8 cellular contexts compared by ENCODE assay signal in genomic region chr1:205255941-205256780, GRCh38. TPM values are rescaled to one million over a fixed set of nuclear protein-coding genes. Genes with fewer than 3 reads are reported as not detected.
A peak's percentile ranks its signal among the peaks of the same experiment; 100 is the strongest.
DNase-seq lines count a peak whose midpoint lies in the region; ATAC-seq and TF ChIP-seq lines count a peak whose summit lies in the region.

No MANE protein-coding gene starts in this region.

- H3K9me3 Mint-ChIP-seq in CD4-positive, CD25-positive, alpha-beta regulatory T cell = no peaks in the 10 kb centered on the region
- H3K9me3 Mint-ChIP-seq in brain = no peaks in the 10 kb centered on the region

- peak; percentile 67 to 82 (median 79) for DNase-seq in CD4-positive, CD25-positive, alpha-beta regulatory T cell
- DNase-seq in HCT116 (ENCODE audit: low read depth, low spot score) (peak; percentile 69), NCI-H2107 treated with DMSO at 0.1 percent for 48 hours (lab: John Stamatoyannopoulos, UW; ENCODE audit: unreplicated experiment) (peak; percentile 83), UCSD-AML1 (lab: John Stamatoyannopoulos, UW; ENCODE audit: unreplicated experiment) (peak; percentile 88), smooth muscle cell of the brain vasculature (ENCODE audit: low read depth, low spot score) (peak; percentile 62)

- peak; percentile 83 to 89 for ATAC-seq in CD4-positive, CD25-positive, alpha-beta regulatory T cell (ENCODE audit: low read depth in 2 of 2)
- peak; percentile 92 for ATAC-seq in HCT116
- ATAC-seq in HG03571 (IDR thresholded peaks at IDR 0.05; ENCODE audit: unreplicated experiment) = no peak

- CTCF ChIA-PET in HCT116 (lab: Charles Lee) = interaction anchor here (0.8 to 4.6 kb wide), 18 partner anchors 9 to 449 kb away, joined by 3 to 66 read pairs (median 6); partner anchors contain the start of genes RBBP5 and TMCC2

- RAD21 ChIA-PET in HCT116 (lab: Charles Lee; ENCODE audit: low non-redundant PET in 1 of 2, low total read pairs in 2 of 2, uncharacterized antibody in 2 of 2, unreplicated experiment in 2 of 2) = interaction anchor here (0.6 to 2.6 kb wide), 13 partner anchors 15 to 280 kb away, joined by 3 to 20 read pairs (median 6); no protein-coding TSS in a partner anchor

- no peak for TF ChIP-seq POLR2A in HCT116 (IDR thresholded peaks at IDR 0.05; ENCODE audit: borderline replicate concordance, extremely low read depth, insufficient read depth, insufficient read length)

- H3K4me3 Mint-ChIP-seq in CD4-positive, CD25-positive, alpha-beta regulatory T cell = no peak overlapping the region
- no peak overlapping the region for H3K4me3 Mint-ChIP-seq in brain

- no peaks in the 10 kb centered on the region for H3K27me3 ChIP-seq in CD4-positive, CD25-positive, alpha-beta regulatory T cell (ENCODE audit: control insufficient read depth, insufficient read depth, low read length)
- no peaks in the 10 kb centered on the region for H3K27me3 ChIP-seq in HCT116 (ENCODE audit: insufficient read depth, low read length)
- no peaks in the 10 kb centered on the region for H3K27me3 ChIP-seq in iPS-15b (ENCODE audit: control insufficient read depth, insufficient read depth, low read length)

- H3K4me3 ChIP-seq in CD4-positive, CD25-positive, alpha-beta regulatory T cell (ENCODE audit: low read depth, low read length) = no peak overlapping the region
- H3K4me3 ChIP-seq in HCT116 (replicated peaks in 1 of 2; ENCODE audit: low read depth in 1 of 2, low read length in 2 of 2) (no peak overlapping the region), iPS-15b (ENCODE audit: low read depth, low read length) (no peak overlapping the region)

- H3K27ac ChIP-seq in CD4-positive, CD25-positive, alpha-beta regulatory T cell (ENCODE audit: insufficient read depth, low read length, poor library complexity, severe bottlenecking) = no peak overlapping the region
- no peak overlapping the region for H3K27ac ChIP-seq in HCT116 (ENCODE audit: low read depth, low read length)

- POLR2A ChIA-PET in HCT116 (lab: Charles Lee) = interaction anchor here (1.9 kb wide), 1 partner anchor 15 kb away, joined by 5 read pairs; no protein-coding TSS in a partner anchor

- no peaks in the 10 kb centered on the region for H4K20me1 ChIP-seq in HCT116 (ENCODE audit: insufficient read depth)

- no peaks in the 10 kb centered on the region for H3K36me3 Mint-ChIP-seq in CD4-positive, CD25-positive, alpha-beta regulatory T cell
- peaks cover 3% of the 10 kb centered on the region for H3K36me3 Mint-ChIP-seq in brain

- H3K36me3 ChIP-seq in CD4-positive, CD25-positive, alpha-beta regulatory T cell (ENCODE audit: control insufficient read depth, insufficient read depth, low read length) = no peaks in the 10 kb centered on the region
- H3K36me3 ChIP-seq in HCT116 (ENCODE audit: control insufficient read depth in 1 of 2, insufficient read depth in 2 of 2, low read length in 2 of 2) (no peaks in the 10 kb centered on the region), iPS-15b (ENCODE audit: control insufficient read depth, insufficient read depth, low read length) (no peaks in the 10 kb centered on the region)

- BruUV-seq in HCT116 (replicated peaks; lab: Mats Ljungman, UMichigan) = no TSS peak

- peak; percentile 88 to 96 (median 95) for TF ChIP-seq CTCF in HCT116 (IDR thresholded peaks at IDR 0.05 in 2 of 3, conservative IDR thresholded peaks at IDR 0.05 in 1 of 3; ENCODE audit: borderline replicate concordance in 1 of 3, insufficient read depth in 1 of 3, low read depth in 2 of 3, low read length in 2 of 3)
- peak; percentile 95 to 96 for TF ChIP-seq CTCF in brain (conservative IDR thresholded peaks at IDR 0.05)

- H3K4me1 ChIP-seq in CD4-positive, CD25-positive, alpha-beta regulatory T cell (ENCODE audit: control insufficient read depth, insufficient read depth, low read length, poor library complexity, severe bottlenecking) = no peaks in the 10 kb centered on the region
- peaks cover 17 to 36% of the 10 kb centered on the region in 2 experiments for H3K4me1 ChIP-seq in HCT116 (ENCODE audit: control insufficient read depth in 1 of 2, insufficient read depth in 2 of 2, low read length in 2 of 2)
- H3K4me1 ChIP-seq in iPS-15b (ENCODE audit: control insufficient read depth, insufficient read depth, low read length) = peaks cover 2% of the 10 kb centered on the region

- 0 out of 2 replicates have a peak overlapping the region, but pooled peaks have one; percentile 14 for H3K4me2 ChIP-seq in HCT116 (ENCODE audit: low read length)

- H2AFZ ChIP-seq in HCT116 (ENCODE audit: low read depth, low read length, poor library complexity, severe bottlenecking) = no peak overlapping the region

- no peak overlapping the region for H3K9ac ChIP-seq in HCT116 (ENCODE audit: low read length)
- peak overlapping the region; percentile 26 for H3K9ac ChIP-seq in iPS-15b (ENCODE audit: low read depth, low read length)

- no peaks in the 10 kb centered on the region for H3K79me2 ChIP-seq in HCT116 (ENCODE audit: insufficient read depth, low read length)

- peak overlapping the region in 2 of 3 donors; percentile 5 to 18 for H3K27ac Mint-ChIP-seq in CD4-positive, CD25-positive, alpha-beta regulatory T cell
- peak overlapping the region; percentile 83 to 97 (median 93) for H3K27ac Mint-ChIP-seq in brain

- peaks cover 28% of the 10 kb centered on the region for H3K27me3 Mint-ChIP-seq in CD4-positive, CD25-positive, alpha-beta regulatory T cell
- no peaks in the 10 kb centered on the region for H3K27me3 Mint-ChIP-seq in brain

- peak; percentile 99 for TF ChIP-seq RAD21 in HCT116 (IDR thresholded peaks at IDR 0.05; ENCODE audit: low read depth)

- intact Hi-C loops in HCT116 (cut with micrococcal nuclease) = loop anchor here (1.0 to 5.0 kb wide), 8 partner anchors 27 to 448 kb away; partner anchors contain the start of gene DSTYK

- no peaks in the 10 kb centered on the region for H3K9me3 ChIP-seq in CD4-positive, CD25-positive, alpha-beta regulatory T cell (ENCODE audit: control insufficient read depth in 2 of 2, low read length in 2 of 2)
- no peaks in the 10 kb centered on the region for H3K9me3 ChIP-seq in HCT116 (ENCODE audit: control insufficient read depth in 1 of 2, insufficient read depth in 1 of 2, low read depth in 1 of 2, low read length in 2 of 2)
- H3K9me3 ChIP-seq in iPS-15b (ENCODE audit: control insufficient read depth, insufficient read depth, low read length) = no peaks in the 10 kb centered on the region

- no peaks in the 10 kb centered on the region for H3K9me2 ChIP-seq in HCT116 (ENCODE audit: insufficient read depth)

- peaks cover 0 to 2% (median under 1%) of the 10 kb centered on the region in 4 donors for H3K4me1 Mint-ChIP-seq in CD4-positive, CD25-positive, alpha-beta regulatory T cell
- peaks cover 54% of the 10 kb centered on the region for H3K4me1 Mint-ChIP-seq in brain

TF ChIP-seq in HCT116, 20 proteins besides CTCF, POLR2A, EP300 and RAD21 (continues in another document):
- TF ChIP-seq TCF7L2 (IDR thresholded peaks at IDR 0.05; ENCODE audit: borderline replicate concordance, extremely low read depth, insufficient read depth, insufficient read length) (no peak), YY1 (IDR thresholded peaks at IDR 0.05; ENCODE audit: extremely low read depth, insufficient replicate concordance, low read depth, low read length) (peak; percentile 44), ZFX (IDR thresholded peaks at IDR 0.05) (no peak), ZBTB33 (IDR thresholded peaks at IDR 0.05; ENCODE audit: extremely low read depth, insufficient replicate concordance, low read length) (no peak)

RNA-seq across cellular contexts. Expression of gene TMCC2, which starts 28.4 kb away (rescaled TPM):
- total RNA-seq in CD4-positive, CD25-positive, alpha-beta regulatory T cell = 1.8 TPM
- under 1 TPM; 0.22 to 0.37 (median 0.28) TPM for polyA plus RNA-seq in CD4-positive, CD25-positive, alpha-beta regulatory T cell
- total RNA-seq in HCT116 (2021; ENCODE audit: unreplicated experiment) = 2.7 TPM
- 2.5 and 2.6 TPM in 2 replicates for polyA plus RNA-seq in HCT116 (2012)
- 106 TPM for polyA plus RNA-seq in brain (ENCODE audit: insufficient read depth, low read depth, low replicate concordance)

RNA-seq across cellular contexts. Expression of gene DSTYK, which starts 44.7 kb away (rescaled TPM):
- 15.7 TPM for total RNA-seq in CD4-positive, CD25-positive, alpha-beta regulatory T cell
- polyA plus RNA-seq in CD4-positive, CD25-positive, alpha-beta regulatory T cell = 1 to 10 TPM; 3.2 to 5.9 (median 5.1) TPM
- 6.6 TPM for total RNA-seq in HCT116 (2021; ENCODE audit: unreplicated experiment)
- 3.1 and 3.5 TPM in 2 replicates for polyA plus RNA-seq in HCT116 (2012)
- polyA plus RNA-seq in brain (ENCODE audit: insufficient read depth, low read depth, low replicate concordance) = 9.4 TPM
